ENCODE assay signal across 8 cellular contexts in genomic region chr12:4164591-4165558, GRCh38.
A peak's percentile ranks its signal among the peaks of the same experiment; 100 is the strongest.
DNase-seq lines count a peak whose midpoint lies in the region; ATAC-seq and TF ChIP-seq lines count a peak whose summit lies in the region.

No MANE protein-coding gene starts in this region.

- H3K9me3 ChIP-seq in effector memory CD4-positive, alpha-beta T cell (ENCODE audit: control insufficient read depth, low read length) = no peaks in the 10 kb centered on the region
- no peaks in the 10 kb centered on the region for H3K9me3 ChIP-seq in mononuclear cell (ENCODE audit: low read depth, low read length)

- no peaks in the 10 kb centered on the region for H3K4me1 ChIP-seq in effector memory CD4-positive, alpha-beta T cell (ENCODE audit: control insufficient read depth, insufficient read depth, low read length, poor library complexity, severe bottlenecking)
- peaks cover 23% of the 10 kb centered on the region for H3K4me1 ChIP-seq in mononuclear cell (ENCODE audit: insufficient read depth, low read length)

- DNase-seq in GM12865 (ENCODE audit: low read depth) = peak; percentile 77
- DNase-seq in activated CD4-positive, alpha-beta T cell treated with anti-CD3 and anti-CD28 coated beads, Interleukin-2, amount 50 U/mL, for 4 hours = peak; percentile 46 to 54
- DNase-seq in effector memory CD4-positive, alpha-beta T cell = peak; percentile 19 to 31 (median 19)
- peak; percentile 37 to 53 for DNase-seq in stimulated activated CD8-positive, alpha-beta memory T cell treated with anti-CD3 and anti-CD28 coated beads, Interleukin-7, amount 100 ng/mL, for 48 hours (ENCODE audit: extremely low read depth in 1 of 2, low read depth in 1 of 2)
- DNase-seq in NCI-H345 treated with DMSO at 0.1 percent for 48 hours (lab: John Stamatoyannopoulos, UW; ENCODE audit: unreplicated experiment) = no peak
- no peak for DNase-seq in MV-4-11 (lab: John Stamatoyannopoulos, UW)

- H3K4me3 ChIP-seq in GM12865 (ENCODE audit: low read depth, low read length) (peak overlapping the region; percentile 61), mononuclear cell (ENCODE audit: low read length) (peak overlapping the region; percentile 45)
- peak overlapping the region; percentile 62 for H3K4me3 ChIP-seq in effector memory CD4-positive, alpha-beta T cell (ENCODE audit: insufficient read depth, low read depth, low read length, poor library complexity, severe bottlenecking)

- no peaks in the 10 kb centered on the region for H3K27me3 ChIP-seq in effector memory CD4-positive, alpha-beta T cell (replicated peaks; ENCODE audit: control insufficient read depth, insufficient read depth, low read length, poor library complexity, severe bottlenecking)
- H3K27me3 ChIP-seq in mononuclear cell (ENCODE audit: insufficient read depth, low read length) = no peaks in the 10 kb centered on the region

- no peak for TF ChIP-seq CTCF in GM12865 (IDR thresholded peaks at IDR 0.05; ENCODE audit: insufficient read depth, low read depth, low read length, missing control alignments)

- no peaks in the 10 kb centered on the region for H3K36me3 ChIP-seq in effector memory CD4-positive, alpha-beta T cell (ENCODE audit: control insufficient read depth, insufficient read depth, low read length)

- peak overlapping the region; percentile 44 for H3K27ac ChIP-seq in effector memory CD4-positive, alpha-beta T cell (ENCODE audit: insufficient read depth, low read length, poor library complexity, severe bottlenecking)

- ATAC-seq in HG03045 (IDR thresholded peaks at IDR 0.05; ENCODE audit: unreplicated experiment) = peak; percentile 67

Comparison
In these comparisons a context has a peak if more than half of its experiments do, and no peak if none do; other contexts are left out.
1. DNase-seq: peak in GM12865 (single experiment), activated CD4-positive, alpha-beta T cell treated with anti-CD3 and anti-CD28 coated beads, Interleukin-2, amount 50 U/mL, for 4 hours (2 of 2), effector memory CD4-positive, alpha-beta T cell (3 of 3) and stimulated activated CD8-positive, alpha-beta memory T cell treated with anti-CD3 and anti-CD28 coated beads, Interleukin-7, amount 100 ng/mL, for 48 hours (2 of 2); none in NCI-H345 treated with DMSO at 0.1 percent for 48 hours (single experiment) and MV-4-11 (single experiment).
2. Peak in every context shown above with its lines, with median percentiles within 50 percentile points of each other: H3K4me3 ChIP-seq.